ENCODE assay signal across 25 cellular contexts in genomic region chr19:53998223-53998622, GRCh38.
"Had no signal": no experiment of that assay in that cellular context is flagged by ENCODE, and none has a peak within 500 bp of the region (broad histone marks: within the 10 kb centered on the region; RNA-seq: fewer than 3 reads in every experiment).

No MANE protein-coding gene starts in this region.

- FAIRE-seq: endometrium, islet of Langerhans, keratinocyte had no signal

- H3K4me3 ChIP-seq: colonic mucosa, esophagus squamous epithelium, gastrocnemius medialis, heart right ventricle, left lung, lower lobe of right lung, mucosa of descending colon had no signal

- H3K9me3 ChIP-seq: colonic mucosa, esophagus squamous epithelium, gastrocnemius medialis, heart right ventricle, left lung, lower lobe of right lung, mucosa of descending colon had no signal

- H3K4me1 ChIP-seq: colonic mucosa, esophagus squamous epithelium, heart right ventricle, left lung, lower lobe of right lung had no signal

- H3K36me3 ChIP-seq: colonic mucosa, esophagus squamous epithelium, heart right ventricle, left lung, lower lobe of right lung had no signal

- DNase-seq: colonic mucosa; cortex of kidney; effector CD8-positive, alpha-beta T cell; effector memory CD8-positive, alpha-beta T cell; endodermal cell; erythroblast; esophagus squamous epithelium; foreskin fibroblast; foreskin melanocyte; gastrocnemius medialis; glutamatergic neuron; head of caudate nucleus; heart right ventricle; hippocampal formation; left cardiac atrium; left lung; left ventricle myocardium superior; lower lobe of right lung; mesenchymal stem cell; mucosa of descending colon; naive B cell had no signal

- H3K27ac ChIP-seq: colonic mucosa, epithelial cell of prostate, esophagus squamous epithelium, gastrocnemius medialis, heart right ventricle, left lung, lower lobe of right lung had no signal
